ENCODE assay signal across 18 cellular contexts in the genomic region with DNA sequence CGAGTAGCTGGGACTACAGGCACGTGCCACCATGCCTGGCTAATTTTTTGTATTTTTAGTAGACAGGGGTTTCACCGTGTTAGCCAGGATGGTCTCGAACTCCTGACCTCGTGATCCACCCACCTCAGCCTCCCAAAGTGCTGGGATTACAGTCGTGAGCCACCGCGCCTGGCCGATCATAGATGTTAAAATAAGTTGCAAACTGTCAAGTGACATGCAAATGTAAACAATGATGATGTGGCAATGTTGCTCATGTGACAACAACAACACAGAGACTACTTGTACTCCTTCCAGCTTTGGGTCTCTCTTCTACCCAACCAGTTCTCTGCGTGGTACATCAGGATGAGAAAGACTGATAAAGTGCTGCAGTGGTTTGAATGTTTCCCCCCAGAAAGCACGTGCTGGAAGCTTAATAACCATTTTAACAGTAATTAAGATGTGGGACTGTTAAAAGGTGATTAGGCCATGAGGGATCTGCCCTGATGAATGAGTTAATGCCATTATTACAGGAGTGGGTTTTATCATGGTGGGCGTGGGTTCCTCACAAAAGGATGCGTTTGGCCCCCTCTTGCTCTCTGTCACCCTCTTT.
A peak's percentile ranks its signal among the peaks of the same experiment; 100 is the strongest.
DNase-seq lines count a peak whose midpoint lies in the region; ATAC-seq and TF ChIP-seq lines count a peak whose summit lies in the region.
"Had no signal": no experiment of that assay in that cellular context is flagged by ENCODE, and none has a peak within 500 bp of the region (broad histone marks: within the 10 kb centered on the region; RNA-seq: fewer than 3 reads in every experiment).

No MANE protein-coding gene starts in this region.

- H3K27ac ChIP-seq in BLaER1 (peak overlapping the region; percentile 37; the same call in 1 of the 2 replicates), C4-2B (peak overlapping the region; percentile 63), gastrocnemius medialis (peak overlapping the region; percentile 83 to 94 (median 92))
- H3K27ac ChIP-seq: Peyer's patch had no signal

- H3K9me3 Mint-ChIP-seq in central memory CD8-positive, alpha-beta T cell: no peaks in the 10 kb centered on the region
- H3K9me3 Mint-ChIP-seq in activated naive CD8-positive, alpha-beta T cell treated with anti-CD3 and anti-CD28 coated beads for 36 hours: no peaks in the 10 kb centered on the region
- H3K9me3 Mint-ChIP-seq: CD14-positive monocyte, H9 had no signal

- H3K36me3 Mint-ChIP-seq in central memory CD8-positive, alpha-beta T cell (ENCODE audit: insufficient read depth): no peaks in the 10 kb centered on the region
- H3K36me3 Mint-ChIP-seq in activated naive CD8-positive, alpha-beta T cell treated with anti-CD3 and anti-CD28 coated beads for 36 hours: peaks cover 3% of the 10 kb centered on the region

- in situ Hi-C loops in gastrocnemius medialis (cut with MboI; ENCODE audit: low sequenced_read_pairs in 4 of 4): no loop called here

- intact Hi-C loops in gastrocnemius medialis (cut with DNase I; ENCODE audit: low total_unique reads): no loop called here

- TF ChIP-seq CTCF in C4-2B (conservative IDR thresholded peaks at IDR 0.05) (no peak), gastrocnemius medialis (IDR thresholded peaks at IDR 0.05 in 4 of 5, conservative IDR thresholded peaks at IDR 0.05 in 1 of 5) (no peak)

- no peak overlapping the region for H3K4me3 Mint-ChIP-seq in central memory CD8-positive, alpha-beta T cell
- H3K4me3 Mint-ChIP-seq in activated naive CD8-positive, alpha-beta T cell treated with anti-CD3 and anti-CD28 coated beads for 36 hours: no peak overlapping the region
- H3K4me3 Mint-ChIP-seq: CD14-positive monocyte, H9 had no signal

- H3K9me3 ChIP-seq in BLaER1: no peaks in the 10 kb centered on the region
- H3K9me3 ChIP-seq in gastrocnemius medialis: no peaks in the 10 kb centered on the region
- H3K9me3 ChIP-seq: Caco-2, Peyer's patch had no signal

- no peak for TF ChIP-seq POLR2A in gastrocnemius medialis (IDR thresholded peaks at IDR 0.05)

- H3K27me3 Mint-ChIP-seq in central memory CD8-positive, alpha-beta T cell: no peaks in the 10 kb centered on the region
- no peaks in the 10 kb centered on the region for H3K27me3 Mint-ChIP-seq in activated naive CD8-positive, alpha-beta T cell treated with anti-CD3 and anti-CD28 coated beads for 36 hours

- peaks cover 10% of the 10 kb centered on the region for H3K4me1 Mint-ChIP-seq in central memory CD8-positive, alpha-beta T cell
- H3K4me1 Mint-ChIP-seq in activated naive CD8-positive, alpha-beta T cell treated with anti-CD3 and anti-CD28 coated beads for 36 hours: no peaks in the 10 kb centered on the region

- ATAC-seq in central memory CD8-positive, alpha-beta T cell (replicated peaks; ENCODE audit: extremely low read depth, poor library complexity, severe bottlenecking): no peak
- peak; percentile 23 to 48 for ATAC-seq in gastrocnemius medialis

- DNase-seq in central memory CD8-positive, alpha-beta T cell (ENCODE audit: low spot score in 2 of 2): no peak
- DNase-seq in gastrocnemius medialis (peak; percentile 23 to 30), HUDEP-2 (lab: John Stamatoyannopoulos, UW; ENCODE audit: unreplicated experiment in 76 of 76) (no peak), superior temporal gyrus (ENCODE audit: extremely low spot score) (no peak)
- no peak for DNase-seq in activated naive CD8-positive, alpha-beta T cell treated with anti-CD3 and anti-CD28 coated beads for 36 hours
- DNase-seq: Caco-2, DMS53, H9, Kasumi-1, MV-4-11, NCI-H1417 treated with DMSO at 0.1 percent for 48 hours, NCI-H2029, NCI-H510A, Peyer's patch, SHP77 treated with DMSO at 0.1 percent for 48 hours had no signal

- H4K20me1 ChIP-seq in BLaER1: no peaks in the 10 kb centered on the region

- H3K4me3 ChIP-seq in BLaER1 (no peak overlapping the region), gastrocnemius medialis (peak overlapping the region; percentile 18 to 36 (median 34))
- H3K4me3 ChIP-seq: Peyer's patch had no signal

- no peak overlapping the region for H3K9ac ChIP-seq in BLaER1

- H3K36me3 ChIP-seq in BLaER1: no peaks in the 10 kb centered on the region
- no peaks in the 10 kb centered on the region for H3K36me3 ChIP-seq in gastrocnemius medialis
- H3K36me3 ChIP-seq: Peyer's patch had no signal

- peak overlapping the region; percentile 22 for H3K27ac Mint-ChIP-seq in central memory CD8-positive, alpha-beta T cell (ENCODE audit: low read depth)
- no peak overlapping the region for H3K27ac Mint-ChIP-seq in activated naive CD8-positive, alpha-beta T cell treated with anti-CD3 and anti-CD28 coated beads for 36 hours
- H3K27ac Mint-ChIP-seq: H9 had no signal

- no peaks in the 10 kb centered on the region for H3K27me3 ChIP-seq in BLaER1
- H3K27me3 ChIP-seq in gastrocnemius medialis: no peaks in the 10 kb centered on the region
- H3K27me3 ChIP-seq: Peyer's patch had no signal

- peak overlapping the region; percentile 77 for H3K4me2 ChIP-seq in BLaER1

- peaks cover 45% of the 10 kb centered on the region for H3K4me1 ChIP-seq in BLaER1
- peaks cover 56 to 63% of the 10 kb centered on the region in 2 donors for H3K4me1 ChIP-seq in gastrocnemius medialis
- H3K4me1 ChIP-seq: Caco-2, Peyer's patch had no signal

Comparison
In these comparisons a context has a peak if more than half of its experiments do, and no peak if none do; other contexts are left out.
1. H3K27ac ChIP-seq: peak in every context shown above with its lines; median percentile 92 in gastrocnemius medialis; 63 in C4-2B; 37 in BLaER1.
2. DNase-seq: peak in gastrocnemius medialis (2 of 2); none in central memory CD8-positive, alpha-beta T cell (0 of 2), HUDEP-2 (0 of 76), activated naive CD8-positive, alpha-beta T cell treated with anti-CD3 and anti-CD28 coated beads for 36 hours (single experiment) and superior temporal gyrus (single experiment).